Comparison of ENCODE assay signal across 3 cellular contexts in the genomic region with DNA sequence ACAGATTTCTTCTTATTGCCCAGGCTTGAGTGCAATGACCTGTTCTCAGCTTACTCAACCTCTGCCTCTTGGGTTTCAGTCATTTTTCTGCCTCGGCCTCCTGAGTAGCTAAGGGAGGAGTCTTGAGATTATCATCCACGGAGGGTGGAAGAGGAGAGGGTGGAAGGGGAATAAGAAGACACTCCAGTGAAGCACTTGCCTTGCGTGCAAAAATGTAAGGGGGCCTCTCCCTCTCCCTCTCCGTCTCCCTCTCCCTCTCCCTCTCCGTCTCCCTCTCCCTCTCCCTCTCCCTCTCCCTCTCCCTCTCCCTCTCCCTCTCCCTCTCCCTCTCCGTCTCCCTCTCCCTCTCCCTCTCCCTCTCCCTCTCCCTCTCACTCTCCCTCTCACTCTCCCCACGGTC. TPM values are rescaled to one million over a fixed set of nuclear protein-coding genes. Genes with fewer than 3 reads are reported as not detected.
"Had no signal": no experiment of that assay in that cellular context is flagged by ENCODE, and none has a peak within 500 bp of the region (broad histone marks: within the 10 kb centered on the region; RNA-seq: fewer than 3 reads in every experiment).

No MANE protein-coding gene starts in this region.

RNA-seq across cellular contexts. Expression of gene CLEC18C, which starts 29.9 kb away (rescaled TPM):
- total RNA-seq: activated naive CD4-positive, alpha-beta T cell treated with anti-CD3 and anti-CD28 coated beads, Interleukin-2, amount 50 U/mL, for 72 hours; ascending aorta had no signal
- polyA plus RNA-seq: cardiac muscle cell had no signal
